ENCODE assay signal across 9 cellular contexts in genomic region chr3:158725348-158725966, GRCh38. TPM values are rescaled to one million over a fixed set of nuclear protein-coding genes. Genes with fewer than 3 reads are reported as not detected.
DNase-seq lines count a peak whose midpoint lies in the region; ATAC-seq and TF ChIP-seq lines count a peak whose summit lies in the region.
"Had no signal": no experiment of that assay in that cellular context is flagged by ENCODE, and none has a peak within 500 bp of the region (broad histone marks: within the 10 kb centered on the region; RNA-seq: fewer than 3 reads in every experiment).

No MANE protein-coding gene starts in this region.

- no peak overlapping the region for H3K4me3 Mint-ChIP-seq in IgD-negative memory B cell

- H3K4me3 ChIP-seq in AG09309 (ENCODE audit: control insufficient read depth, low read depth, low read length), result no peak overlapping the region
- no peak overlapping the region for H3K4me3 ChIP-seq in duodenal mucosa (ENCODE audit: low read depth in 1 of 2, low read length in 2 of 2)
- H3K4me3 ChIP-seq in muscle layer of duodenum (ENCODE audit: low read depth in 1 of 2, low read length in 2 of 2), result no peak overlapping the region

- H3K27ac Mint-ChIP-seq in IgD-negative memory B cell, result peak overlapping the region; percentile 16 to 80 (median 76)

- peaks cover 17 to 19% (median 17%) of the 10 kb centered on the region in 3 donors for H3K4me1 Mint-ChIP-seq in IgD-negative memory B cell

- DNase-seq in AG09309 (ENCODE audit: low read depth), result peak; percentile 97
- no peak for DNase-seq in HEK293T (ENCODE audit: extremely low spot score)
- DNase-seq in GM19238 (ENCODE audit: insufficient read length, low spot score), result no peak
- no peak for DNase-seq in 8988T
- DNase-seq: NCI-H2029 had no signal

- H3K9ac ChIP-seq in duodenal mucosa (ENCODE audit: low read depth in 1 of 2, low read length in 2 of 2), result no peak overlapping the region

- peaks cover 0 to 3% of the 10 kb centered on the region in 2 donors for H3K36me3 ChIP-seq in duodenal mucosa (ENCODE audit: control insufficient read depth in 1 of 2, insufficient read depth in 2 of 2, low read length in 2 of 2)
- no peaks in the 10 kb centered on the region for H3K36me3 ChIP-seq in muscle layer of duodenum (ENCODE audit: control insufficient read depth in 1 of 2, insufficient read depth in 2 of 2, low read length in 2 of 2)

- no peaks in the 10 kb centered on the region for H3K9me3 ChIP-seq in duodenal mucosa (ENCODE audit: control insufficient read depth in 1 of 2, low read length in 2 of 2)
- H3K9me3 ChIP-seq in muscle layer of duodenum (ENCODE audit: control insufficient read depth in 1 of 2, low read length in 2 of 2), result no peaks in the 10 kb centered on the region

- no peak for TF ChIP-seq CTCF in AG09309 (IDR thresholded peaks at IDR 0.05; ENCODE audit: control insufficient read depth, insufficient read depth, low read depth, low read length, missing control alignments)

- no peaks in the 10 kb centered on the region for H3K9me3 Mint-ChIP-seq in IgD-negative memory B cell

- no peaks in the 10 kb centered on the region for H3K27me3 Mint-ChIP-seq in IgD-negative memory B cell

- no peaks in the 10 kb centered on the region for H3K27me3 ChIP-seq in duodenal mucosa (ENCODE audit: control insufficient read depth in 1 of 2, insufficient read depth in 2 of 2, low read length in 2 of 2)
- H3K27me3 ChIP-seq in muscle layer of duodenum (ENCODE audit: low read depth, low read length), result no peaks in the 10 kb centered on the region

- POLR2A ChIA-PET in HEK293T (lab: Yijun Ruan, JAX), result no interaction called here

- H3K36me3 Mint-ChIP-seq in IgD-negative memory B cell, result peaks cover 5% of the 10 kb centered on the region

- no peak for ATAC-seq in HG02623 (IDR thresholded peaks at IDR 0.05; ENCODE audit: unreplicated experiment)

- CTCF ChIA-PET in HEK293T (lab: Yijun Ruan, JAX), result interaction anchor here (0.7 kb wide), 1 partner anchor 871 kb away, joined by 3 read pairs; no protein-coding TSS in a partner anchor

- H3K27ac ChIP-seq in duodenal mucosa (ENCODE audit: low read depth, low read length) (peak overlapping the region; percentile 60), muscle layer of duodenum (ENCODE audit: low read length) (peak overlapping the region; percentile 70)

- H3K4me1 ChIP-seq in duodenal mucosa (ENCODE audit: control insufficient read depth in 1 of 2, insufficient read depth in 2 of 2, low read length in 2 of 2), result peaks cover 32 to 42% of the 10 kb centered on the region in 2 donors
- H3K4me1 ChIP-seq in muscle layer of duodenum (ENCODE audit: control insufficient read depth in 1 of 2, insufficient read depth in 2 of 2, low read length in 2 of 2), result peaks cover 12 to 23% of the 10 kb centered on the region in 2 donors

TF ChIP-seq in HEK293T, 16 proteins besides CTCF, POLR2A, EP300 and RAD21:
- no peak for TF ChIP-seq TARDBP (IDR thresholded peaks at IDR 0.05)
- no peak for TF ChIP-seq SUZ12 (IDR thresholded peaks at IDR 0.05)
- TF ChIP-seq SP1 (IDR thresholded peaks at IDR 0.05), result no peak
- TF ChIP-seq FOXA1 (IDR thresholded peaks at IDR 0.05), result no peak

RNA-seq across cellular contexts. Expression of gene RARRES1, which starts 6.8 kb away (rescaled TPM):
- polyA plus RNA-seq in IgD-negative memory B cell, result 0.28 TPM

RNA-seq across cellular contexts. Expression of gene LXN, which starts 53.0 kb away (rescaled TPM):
- polyA plus RNA-seq in IgD-negative memory B cell, result 9.0 TPM
